ENCODE assay signal across 10 cellular contexts in the genomic region with DNA sequence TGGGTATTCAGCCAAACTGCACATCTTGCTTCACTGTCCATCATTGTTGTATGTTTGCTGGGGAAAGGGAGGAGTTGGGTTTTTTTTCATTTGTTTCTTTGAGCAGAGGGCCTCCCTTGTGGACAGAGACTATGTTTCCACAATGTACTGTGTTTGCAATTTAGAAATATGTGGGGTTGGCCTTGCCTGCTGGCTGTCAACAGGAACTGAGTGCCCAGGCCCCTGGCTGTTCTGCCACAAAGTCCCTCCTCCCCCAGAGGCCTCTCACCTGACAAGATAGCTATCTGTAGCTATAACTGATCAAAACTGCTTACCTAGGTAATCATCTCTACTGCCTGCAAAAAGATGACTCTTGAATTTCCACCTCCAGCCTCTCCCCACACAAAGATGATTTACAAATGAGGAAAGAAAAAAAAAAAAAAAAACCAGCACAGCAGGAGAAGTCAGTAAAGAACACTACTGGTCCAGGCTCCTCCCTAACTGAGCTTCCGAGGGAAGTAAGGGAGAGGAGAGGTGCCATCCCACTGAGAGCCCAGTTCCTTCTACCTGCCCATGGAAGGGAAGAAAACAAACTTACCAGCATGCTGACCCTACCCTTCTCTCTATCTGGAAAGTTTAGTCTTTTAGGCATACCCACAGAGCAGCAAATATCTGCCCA.
DNase-seq lines count a peak whose midpoint lies in the region; ATAC-seq and TF ChIP-seq lines count a peak whose summit lies in the region.
"Had no signal": no experiment of that assay in that cellular context is flagged by ENCODE, and none has a peak within 500 bp of the region (broad histone marks: within the 10 kb centered on the region; RNA-seq: fewer than 3 reads in every experiment).

No MANE protein-coding gene starts in this region.

- no peaks in the 10 kb centered on the region for H3K9me3 ChIP-seq in liver (ENCODE audit: control insufficient read depth in 4 of 4, low read length in 3 of 4)

- no peak overlapping the region for H3K9ac ChIP-seq in liver (ENCODE audit: low read depth in 1 of 2, low read length in 2 of 2)

- H3K27ac Mint-ChIP-seq in GM23338 = peak overlapping the region; percentile 59
- peak overlapping the region; percentile 23 for H3K27ac Mint-ChIP-seq in T-helper 1 cell treated with Interleukin-12 subunit alpha and Interleukin-12 subunit beta and Interleukin-4 antibody, amounts not matched to agents 30 μg/mL and 1 μg/mL, for 36 hours

- no peaks in the 10 kb centered on the region for H3K27me3 Mint-ChIP-seq in GM23338 (ENCODE audit: insufficient read depth, low read depth, poor library complexity)
- no peaks in the 10 kb centered on the region for H3K27me3 Mint-ChIP-seq in T-helper 1 cell treated with Interleukin-12 subunit alpha and Interleukin-12 subunit beta and Interleukin-4 antibody, amounts not matched to agents 30 μg/mL and 1 μg/mL, for 36 hours (ENCODE audit: low read depth)

- ATAC-seq in GM18505 (IDR thresholded peaks at IDR 0.05; ENCODE audit: unreplicated experiment) = peak; percentile 38
- peak; percentile 83 for ATAC-seq in GM23338

- H3K36me3 Mint-ChIP-seq in GM23338 (ENCODE audit: low read depth) = peaks cover 3% of the 10 kb centered on the region; the same call in 1 of the 3 replicates
- peaks cover 6% of the 10 kb centered on the region for H3K36me3 Mint-ChIP-seq in T-helper 1 cell treated with Interleukin-12 subunit alpha and Interleukin-12 subunit beta and Interleukin-4 antibody, amounts not matched to agents 30 μg/mL and 1 μg/mL, for 36 hours (ENCODE audit: low read depth)

- peaks cover 43% of the 10 kb centered on the region for H3K4me1 Mint-ChIP-seq in GM23338
- peaks cover 40% of the 10 kb centered on the region for H3K4me1 Mint-ChIP-seq in T-helper 1 cell treated with Interleukin-12 subunit alpha and Interleukin-12 subunit beta and Interleukin-4 antibody, amounts not matched to agents 30 μg/mL and 1 μg/mL, for 36 hours (ENCODE audit: low read depth)

- no peak overlapping the region for H2AFZ ChIP-seq in GM23338

- H4K20me1 ChIP-seq in GM23338 (replicated peaks; ENCODE audit: insufficient read depth) = 0 out of 2 replicates have a peak, but pooled peaks cover 3% of the 10 kb centered on the region

- H3K79me2 ChIP-seq in GM23338 (replicated peaks; ENCODE audit: insufficient read depth) = peaks cover 21% of the 10 kb centered on the region

- peak in 1 of 2 donors; percentile 26 for TF ChIP-seq RAD21 in liver (IDR thresholded peaks at IDR 0.05)

- H3K27me3 ChIP-seq in GM23338 (ENCODE audit: insufficient read depth) (no peaks in the 10 kb centered on the region), liver (ENCODE audit: control insufficient read depth in 4 of 4, insufficient read depth in 4 of 4, low read length in 3 of 4) (no peaks in the 10 kb centered on the region)

- TF ChIP-seq CTCF in GM23338 (conservative IDR thresholded peaks at IDR 0.05; ENCODE audit: low read depth in 2 of 2) = no peak
- peak; percentile 14 for TF ChIP-seq CTCF in liver (IDR thresholded peaks at IDR 0.05; ENCODE audit: low read depth, low read length, missing input control)

- H3K4me3 Mint-ChIP-seq in GM23338 = no peak overlapping the region
- H3K4me3 Mint-ChIP-seq in T-helper 1 cell treated with Interleukin-12 subunit alpha and Interleukin-12 subunit beta and Interleukin-4 antibody, amounts not matched to agents 30 μg/mL and 1 μg/mL, for 36 hours = no peak overlapping the region

- H3K27ac ChIP-seq in GM23338 (ENCODE audit: low read depth) = no peak overlapping the region
- peak overlapping the region in 1 of 2 donors; percentile 9 for H3K27ac ChIP-seq in liver (ENCODE audit: low read depth in 1 of 2, low read length in 2 of 2)
- H3K27ac ChIP-seq: RWPE1 had no signal

- no peaks in the 10 kb centered on the region for H3F3A ChIP-seq in GM23338 (replicated peaks; ENCODE audit: low read depth)

- H3K4me3 ChIP-seq in GM23338 (no peak overlapping the region), liver (ENCODE audit: low read depth in 1 of 3, low read length in 3 of 3) (no peak overlapping the region)

- H3K4me1 ChIP-seq in GM23338 (ENCODE audit: insufficient read depth) (peaks cover 30% of the 10 kb centered on the region), liver (ENCODE audit: control insufficient read depth in 4 of 4, insufficient read depth in 4 of 4, low read length in 3 of 4) (no peaks in the 10 kb centered on the region)

- no peaks in the 10 kb centered on the region for H3K9me2 ChIP-seq in GM23338 (ENCODE audit: insufficient read depth)

- no peak for TF ChIP-seq POLR2A in GM18505 (IDR thresholded peaks at IDR 0.05; ENCODE audit: borderline replicate concordance, extremely low read depth, insufficient read depth, insufficient read length)

- H3K9me3 Mint-ChIP-seq in GM23338 = no peaks in the 10 kb centered on the region; the same call in 2 of the 3 replicates
- H3K9me3 Mint-ChIP-seq in T-helper 1 cell treated with Interleukin-12 subunit alpha and Interleukin-12 subunit beta and Interleukin-4 antibody, amounts not matched to agents 30 μg/mL and 1 μg/mL, for 36 hours = peaks cover 5% of the 10 kb centered on the region

- 74% methylated on average over 1 of the region's 1 CpG for WGBS in liver

- intact Hi-C loops in posterior cingulate gyrus (cut with DNase I) = loop anchor here (5.0 kb wide), 1 partner anchor 50 kb away; no protein-coding TSS in a partner anchor

- H3K36me3 ChIP-seq in GM23338 (ENCODE audit: insufficient read depth) (no peaks in the 10 kb centered on the region), liver (ENCODE audit: control insufficient read depth in 4 of 4, insufficient read depth in 3 of 4, low read depth in 1 of 4, low read length in 3 of 4) (no peaks in the 10 kb centered on the region)

- DNase-seq in GM23338 (ENCODE audit: low spot score) (peak; percentile 33), posterior cingulate gyrus (no peak), SKM-1 (lab: John Stamatoyannopoulos, UW; ENCODE audit: unreplicated experiment) (no peak), NCI-H187 (lab: John Stamatoyannopoulos, UW) (no peak)
- no peak for DNase-seq in stimulated activated naive CD4-positive, alpha-beta T cell (lab: John Stamatoyannopoulos, UW)
- DNase-seq: amniotic stem cell had no signal

- H3K4me2 ChIP-seq in GM23338 = no peak overlapping the region

TF ChIP-seq in liver, 16 proteins besides CTCF, POLR2A, EP300 and RAD21:
- TF ChIP-seq TAF1 (conservative IDR thresholded peaks at IDR 0.05) = no peak
- no peak for TF ChIP-seq NR2F2 (IDR thresholded peaks at IDR 0.05)
- no peak for TF ChIP-seq FOXA1 (IDR thresholded peaks at IDR 0.05)
- no peak for TF ChIP-seq HNF4G (IDR thresholded peaks at IDR 0.05)
- TF ChIP-seq RXRA (IDR thresholded peaks at IDR 0.05) = no peak
- no peak for TF ChIP-seq EGR1 (IDR thresholded peaks at IDR 0.05; ENCODE audit: low read depth in 2 of 2)
- TF ChIP-seq GABPA (IDR thresholded peaks at IDR 0.05 in 1 of 2, conservative IDR thresholded peaks at IDR 0.05 in 1 of 2) = no peak
- TF ChIP-seq JUND (IDR thresholded peaks at IDR 0.05) = no peak
- TF ChIP-seq SP1 (IDR thresholded peaks at IDR 0.05) = no peak
- TF ChIP-seq HNF4A (conservative IDR thresholded peaks at IDR 0.05) = no peak
- TF ChIP-seq, protein P1, sequence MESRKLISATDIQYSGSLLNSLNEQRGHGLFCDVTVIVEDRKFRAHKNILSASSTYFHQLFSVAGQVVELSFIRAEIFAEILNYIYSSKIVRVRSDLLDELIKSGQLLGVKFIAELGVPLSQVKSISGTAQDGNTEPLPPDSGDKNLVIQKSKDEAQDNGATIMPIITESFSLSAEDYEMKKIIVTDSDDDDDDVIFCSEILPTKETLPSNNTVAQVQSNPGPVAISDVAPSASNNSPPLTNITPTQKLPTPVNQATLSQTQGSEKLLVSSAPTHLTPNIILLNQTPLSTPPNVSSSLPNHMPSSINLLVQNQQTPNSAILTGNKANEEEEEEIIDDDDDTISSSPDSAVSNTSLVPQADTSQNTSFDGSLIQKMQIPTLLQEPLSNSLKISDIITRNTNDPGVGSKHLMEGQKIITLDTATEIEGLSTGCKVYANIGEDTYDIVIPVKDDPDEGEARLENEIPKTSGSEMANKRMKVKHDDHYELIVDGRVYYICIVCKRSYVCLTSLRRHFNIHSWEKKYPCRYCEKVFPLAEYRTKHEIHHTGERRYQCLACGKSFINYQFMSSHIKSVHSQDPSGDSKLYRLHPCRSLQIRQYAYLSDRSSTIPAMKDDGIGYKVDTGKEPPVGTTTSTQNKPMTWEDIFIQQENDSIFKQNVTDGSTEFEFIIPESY (IDR thresholded peaks at IDR 0.05) = no peak
- TF ChIP-seq MAX (IDR thresholded peaks at IDR 0.05) = no peak
- TF ChIP-seq, protein P2, sequence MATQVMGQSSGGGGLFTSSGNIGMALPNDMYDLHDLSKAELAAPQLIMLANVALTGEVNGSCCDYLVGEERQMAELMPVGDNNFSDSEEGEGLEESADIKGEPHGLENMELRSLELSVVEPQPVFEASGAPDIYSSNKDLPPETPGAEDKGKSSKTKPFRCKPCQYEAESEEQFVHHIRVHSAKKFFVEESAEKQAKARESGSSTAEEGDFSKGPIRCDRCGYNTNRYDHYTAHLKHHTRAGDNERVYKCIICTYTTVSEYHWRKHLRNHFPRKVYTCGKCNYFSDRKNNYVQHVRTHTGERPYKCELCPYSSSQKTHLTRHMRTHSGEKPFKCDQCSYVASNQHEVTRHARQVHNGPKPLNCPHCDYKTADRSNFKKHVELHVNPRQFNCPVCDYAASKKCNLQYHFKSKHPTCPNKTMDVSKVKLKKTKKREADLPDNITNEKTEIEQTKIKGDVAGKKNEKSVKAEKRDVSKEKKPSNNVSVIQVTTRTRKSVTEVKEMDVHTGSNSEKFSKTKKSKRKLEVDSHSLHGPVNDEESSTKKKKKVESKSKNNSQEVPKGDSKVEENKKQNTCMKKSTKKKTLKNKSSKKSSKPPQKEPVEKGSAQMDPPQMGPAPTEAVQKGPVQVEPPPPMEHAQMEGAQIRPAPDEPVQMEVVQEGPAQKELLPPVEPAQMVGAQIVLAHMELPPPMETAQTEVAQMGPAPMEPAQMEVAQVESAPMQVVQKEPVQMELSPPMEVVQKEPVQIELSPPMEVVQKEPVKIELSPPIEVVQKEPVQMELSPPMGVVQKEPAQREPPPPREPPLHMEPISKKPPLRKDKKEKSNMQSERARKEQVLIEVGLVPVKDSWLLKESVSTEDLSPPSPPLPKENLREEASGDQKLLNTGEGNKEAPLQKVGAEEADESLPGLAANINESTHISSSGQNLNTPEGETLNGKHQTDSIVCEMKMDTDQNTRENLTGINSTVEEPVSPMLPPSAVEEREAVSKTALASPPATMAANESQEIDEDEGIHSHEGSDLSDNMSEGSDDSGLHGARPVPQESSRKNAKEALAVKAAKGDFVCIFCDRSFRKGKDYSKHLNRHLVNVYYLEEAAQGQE (IDR thresholded peaks at IDR 0.05) = no peak
- TF ChIP-seq, protein P3, sequence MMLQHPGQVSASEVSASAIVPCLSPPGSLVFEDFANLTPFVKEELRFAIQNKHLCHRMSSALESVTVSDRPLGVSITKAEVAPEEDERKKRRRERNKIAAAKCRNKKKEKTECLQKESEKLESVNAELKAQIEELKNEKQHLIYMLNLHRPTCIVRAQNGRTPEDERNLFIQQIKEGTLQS (IDR thresholded peaks at IDR 0.05) = no peak
TF ChIP-seq in liver: peak in this region for 0.
